24 cellular contexts compared by ENCODE assay signal in the genomic region with DNA sequence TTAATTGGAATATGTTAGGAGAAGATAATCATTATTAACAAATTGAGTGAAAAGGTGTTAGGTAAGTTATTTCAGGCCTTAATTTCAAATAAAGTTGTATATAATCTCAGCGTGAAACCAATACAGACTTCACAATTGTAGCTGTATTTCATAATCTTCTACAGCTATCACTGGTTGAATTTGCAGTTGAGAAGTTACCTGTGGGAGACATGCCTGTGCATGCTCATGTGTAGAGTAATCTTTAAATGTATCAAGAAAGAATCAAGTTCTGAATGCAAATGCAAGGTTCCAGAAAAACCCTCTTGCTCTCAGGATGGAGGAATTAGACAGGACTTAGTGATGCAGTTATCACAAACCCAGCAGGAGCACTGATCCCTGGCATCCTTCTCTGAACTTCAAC.
DNase-seq lines count a peak whose midpoint lies in the region; FAIRE-seq and TF ChIP-seq lines count a peak whose summit lies in the region.
"Had no signal": no experiment of that assay in that cellular context is flagged by ENCODE, and none has a peak within 500 bp of the region (broad histone marks: within the 10 kb centered on the region; RNA-seq: fewer than 3 reads in every experiment).

No MANE protein-coding gene starts in this region.

- no peaks in the 10 kb centered on the region for H3F3A ChIP-seq in smooth muscle cell (ENCODE audit: low read depth)

- H3K4me3 Mint-ChIP-seq in MCF 10A (ENCODE audit: unreplicated experiment) = no peak overlapping the region
- no peak overlapping the region for H3K4me3 Mint-ChIP-seq in HFFc6
- H3K4me3 Mint-ChIP-seq in nephron progenitor cell = no peak overlapping the region
- H3K4me3 Mint-ChIP-seq: B cell; CD4-positive, CD25-positive, alpha-beta regulatory T cell; CD8-positive, alpha-beta T cell had no signal

- no peak overlapping the region for H3K27ac ChIP-seq in breast epithelium
- no peak overlapping the region for H3K27ac ChIP-seq in keratinocyte (ENCODE audit: control insufficient read depth, insufficient read depth, low read length)
- H3K27ac ChIP-seq in smooth muscle cell (ENCODE audit: low read depth) = no peak overlapping the region
- H3K27ac ChIP-seq: 22Rv1, BLaER1, C4-2B, GM23248 had no signal

- H3K9me1 ChIP-seq in keratinocyte (ENCODE audit: control insufficient read depth, extremely low read depth, insufficient read depth, low read length) = no peaks in the 10 kb centered on the region

- H3K4me2 ChIP-seq in keratinocyte (ENCODE audit: control insufficient read depth, extremely low read depth, insufficient read depth, low read depth, low read length) (no peak overlapping the region), smooth muscle cell (no peak overlapping the region)
- H3K4me2 ChIP-seq: BLaER1 had no signal

- POLR2A ChIA-PET in MCF 10A (lab: Yijun Ruan, JAX) = interaction anchor here (0.6 to 1.3 kb wide), 4 partner anchors 10 to 121 kb away, joined by 3 to 4 read pairs (median 4); no protein-coding TSS in a partner anchor

- DNase-seq in MCF 10A (ENCODE audit: unreplicated experiment) (no peak), breast epithelium (ENCODE audit: low spot score in 2 of 2) (no peak), bronchial epithelial cell (ENCODE audit: low read depth) (peak; percentile 73), keratinocyte (ENCODE audit: low read depth, low spot score) (no peak), smooth muscle cell (lab: John Stamatoyannopoulos, UW; ENCODE audit: unreplicated experiment) (no peak), HFFc6 (no peak), nephron progenitor cell (no peak), mucosa of gallbladder (ENCODE audit: low spot score) (no peak)
- DNase-seq: Caco-2; CD4-positive, CD25-positive, alpha-beta regulatory T cell; CD8-positive, alpha-beta T cell; DMS153; DND-41; GM23248; H7; HCEC 1CT had no signal

- no peaks in the 10 kb centered on the region for H3K79me2 ChIP-seq in keratinocyte (ENCODE audit: control insufficient read depth, insufficient read depth, low read length)
- no peaks in the 10 kb centered on the region for H3K79me2 ChIP-seq in smooth muscle cell (ENCODE audit: low read depth)

- H3K9me3 Mint-ChIP-seq in MCF 10A (ENCODE audit: unreplicated experiment) = no peaks in the 10 kb centered on the region
- H3K9me3 Mint-ChIP-seq in HFFc6 = no peaks in the 10 kb centered on the region
- no peaks in the 10 kb centered on the region for H3K9me3 Mint-ChIP-seq in nephron progenitor cell
- H3K9me3 Mint-ChIP-seq: CD8-positive, alpha-beta T cell had no signal

- H3K9me3 ChIP-seq in breast epithelium = no peaks in the 10 kb centered on the region
- no peaks in the 10 kb centered on the region for H3K9me3 ChIP-seq in keratinocyte (ENCODE audit: control insufficient read depth, low read depth, low read length)
- no peaks in the 10 kb centered on the region for H3K9me3 ChIP-seq in smooth muscle cell (replicated peaks; ENCODE audit: low read depth)
- H3K9me3 ChIP-seq: BLaER1, Caco-2 had no signal

- intact Hi-C loops in MCF 10A (cut with micrococcal nuclease) = no loop called here
- intact Hi-C loops in breast epithelium (cut with DNase I; ENCODE audit: low total_unique reads) = no loop called here

- dilution Hi-C loops in keratinocyte (cut with MboI; ENCODE audit: extremely low pct_ligation_motif_present, low sequenced_read_pairs) = no loop called here

- no peaks in the 10 kb centered on the region for H3K27me3 Mint-ChIP-seq in MCF 10A (ENCODE audit: insufficient read depth, unreplicated experiment)
- no peaks in the 10 kb centered on the region for H3K27me3 Mint-ChIP-seq in HFFc6 (ENCODE audit: insufficient read depth)
- no peaks in the 10 kb centered on the region for H3K27me3 Mint-ChIP-seq in nephron progenitor cell (ENCODE audit: low read depth, poor library complexity)
- H3K27me3 Mint-ChIP-seq: B cell; CD4-positive, CD25-positive, alpha-beta regulatory T cell had no signal

- 88% methylated on average over 1 of the region's 1 CpG for WGBS in smooth muscle cell (ENCODE audit: low lambda C conversion rate)

- TF ChIP-seq CTCF in MCF 10A (IDR thresholded peaks at IDR 0.05; ENCODE audit: unreplicated experiment) (no peak), breast epithelium (IDR thresholded peaks at IDR 0.05) (no peak), bronchial epithelial cell (IDR thresholded peaks at IDR 0.05; ENCODE audit: insufficient read depth, low read length, severe bottlenecking) (no peak), keratinocyte (optimal IDR thresholded peaks at IDR 0.05 in 1 of 3, IDR thresholded peaks at IDR 0.05 in 1 of 3, conservative IDR thresholded peaks at IDR 0.05 in 1 of 3; ENCODE audit: extremely low read depth in 1 of 3, insufficient read depth in 2 of 3, low read length in 3 of 3) (no peak), smooth muscle cell (IDR thresholded peaks at IDR 0.05; ENCODE audit: borderline replicate concordance, insufficient read depth, poor library complexity, severe bottlenecking) (no peak), HFFc6 (IDR thresholded peaks at IDR 0.05) (no peak), nephron progenitor cell (IDR thresholded peaks at IDR 0.05) (no peak)

- no peak for TF ChIP-seq POLR2A in breast epithelium (IDR thresholded peaks at IDR 0.05)

- H3K4me1 Mint-ChIP-seq in MCF 10A (ENCODE audit: insufficient read depth, unreplicated experiment) (peaks cover 5% of the 10 kb centered on the region), HFFc6 (ENCODE audit: low read depth) (no peaks in the 10 kb centered on the region), nephron progenitor cell (peaks cover 26% of the 10 kb centered on the region)
- H3K4me1 Mint-ChIP-seq: B cell; CD4-positive, CD25-positive, alpha-beta regulatory T cell had no signal

- H4K20me1 ChIP-seq in keratinocyte (ENCODE audit: control insufficient read depth, extremely low read depth, insufficient read depth, low read length) (no peaks in the 10 kb centered on the region), smooth muscle cell (ENCODE audit: low read depth) (no peaks in the 10 kb centered on the region)
- H4K20me1 ChIP-seq: BLaER1 had no signal

- peak overlapping the region; percentile 34 for H2AFZ ChIP-seq in keratinocyte (ENCODE audit: control insufficient read depth, low read length)
- peak overlapping the region; percentile 44 for H2AFZ ChIP-seq in smooth muscle cell (ENCODE audit: low read depth)
- H2AFZ ChIP-seq: GM23248 had no signal

- BruUV-seq in MCF 10A (replicated peaks; lab: Mats Ljungman, UMichigan) = no TSS peak

- CTCF ChIA-PET in MCF 10A (lab: Yijun Ruan, JAX) = interaction anchor here (0.6 kb wide), 2 partner anchors 9 to 71 kb away, joined by 3 read pairs; no protein-coding TSS in a partner anchor

- H3K4me3 ChIP-seq in breast epithelium = no peak overlapping the region
- H3K4me3 ChIP-seq in bronchial epithelial cell (ENCODE audit: low read depth, low read length) = no peak overlapping the region
- no peak overlapping the region for H3K4me3 ChIP-seq in keratinocyte (ENCODE audit: control insufficient read depth in 2 of 3, extremely low read depth in 1 of 3, insufficient read depth in 2 of 3, low read depth in 1 of 3, low read length in 3 of 3)
- H3K4me3 ChIP-seq in smooth muscle cell = no peak overlapping the region
- H3K4me3 ChIP-seq: BLaER1, GM23248 had no signal

- H3K4me1 ChIP-seq in breast epithelium (no peaks in the 10 kb centered on the region), keratinocyte (ENCODE audit: control insufficient read depth, extremely low read depth, insufficient read depth, low read length) (no peaks in the 10 kb centered on the region), smooth muscle cell (ENCODE audit: low read depth) (no peaks in the 10 kb centered on the region)
- H3K4me1 ChIP-seq: Caco-2 had no signal

- H3K27me3 ChIP-seq in breast epithelium (no peaks in the 10 kb centered on the region), bronchial epithelial cell (ENCODE audit: control insufficient read depth, insufficient read depth, low read length) (no peaks in the 10 kb centered on the region), keratinocyte (ENCODE audit: control insufficient read depth, extremely low read depth, insufficient read depth, low read length) (no peaks in the 10 kb centered on the region), smooth muscle cell (ENCODE audit: low read depth) (peaks cover 12% of the 10 kb centered on the region)
- H3K27me3 ChIP-seq: BLaER1 had no signal

- H3K36me3 Mint-ChIP-seq in MCF 10A (ENCODE audit: insufficient read depth, unreplicated experiment) = no peaks in the 10 kb centered on the region
- no peaks in the 10 kb centered on the region for H3K36me3 Mint-ChIP-seq in HFFc6 (ENCODE audit: low read depth)
- H3K36me3 Mint-ChIP-seq in nephron progenitor cell (ENCODE audit: low read depth) = no peaks in the 10 kb centered on the region
- H3K36me3 Mint-ChIP-seq: CD4-positive, CD25-positive, alpha-beta regulatory T cell; CD8-positive, alpha-beta T cell had no signal

- H3K27ac Mint-ChIP-seq in MCF 10A (ENCODE audit: low read depth, unreplicated experiment) = peak overlapping the region; percentile 52
- no peak overlapping the region for H3K27ac Mint-ChIP-seq in HFFc6
- H3K27ac Mint-ChIP-seq in nephron progenitor cell = no peak overlapping the region
- H3K27ac Mint-ChIP-seq: B cell; CD4-positive, CD25-positive, alpha-beta regulatory T cell; CD8-positive, alpha-beta T cell had no signal

- H3K9ac ChIP-seq in keratinocyte (ENCODE audit: control insufficient read depth, extremely low read depth, insufficient read depth, low read length) = no peak overlapping the region
- H3K9ac ChIP-seq in smooth muscle cell (ENCODE audit: low read depth) = no peak overlapping the region
- H3K9ac ChIP-seq: BLaER1, GM23248 had no signal

- H3K36me3 ChIP-seq in breast epithelium (no peaks in the 10 kb centered on the region), bronchial epithelial cell (ENCODE audit: control insufficient read depth, insufficient read depth, low read length) (no peaks in the 10 kb centered on the region), keratinocyte (ENCODE audit: control insufficient read depth in 2 of 2, extremely low read depth in 1 of 2, insufficient read depth in 2 of 2, low read length in 2 of 2) (no peaks in the 10 kb centered on the region), smooth muscle cell (ENCODE audit: low read depth) (no peaks in the 10 kb centered on the region)
- H3K36me3 ChIP-seq: BLaER1 had no signal

- FAIRE-seq in bronchial epithelial cell (lab: Jason Lieb, UNC) = no peak
- FAIRE-seq in keratinocyte (lab: Jason Lieb, UNC) = no peak
- FAIRE-seq: A204.1, G401.6, GM12892, H1 had no signal
